10 cellular contexts compared by ENCODE assay signal in the genomic region with DNA sequence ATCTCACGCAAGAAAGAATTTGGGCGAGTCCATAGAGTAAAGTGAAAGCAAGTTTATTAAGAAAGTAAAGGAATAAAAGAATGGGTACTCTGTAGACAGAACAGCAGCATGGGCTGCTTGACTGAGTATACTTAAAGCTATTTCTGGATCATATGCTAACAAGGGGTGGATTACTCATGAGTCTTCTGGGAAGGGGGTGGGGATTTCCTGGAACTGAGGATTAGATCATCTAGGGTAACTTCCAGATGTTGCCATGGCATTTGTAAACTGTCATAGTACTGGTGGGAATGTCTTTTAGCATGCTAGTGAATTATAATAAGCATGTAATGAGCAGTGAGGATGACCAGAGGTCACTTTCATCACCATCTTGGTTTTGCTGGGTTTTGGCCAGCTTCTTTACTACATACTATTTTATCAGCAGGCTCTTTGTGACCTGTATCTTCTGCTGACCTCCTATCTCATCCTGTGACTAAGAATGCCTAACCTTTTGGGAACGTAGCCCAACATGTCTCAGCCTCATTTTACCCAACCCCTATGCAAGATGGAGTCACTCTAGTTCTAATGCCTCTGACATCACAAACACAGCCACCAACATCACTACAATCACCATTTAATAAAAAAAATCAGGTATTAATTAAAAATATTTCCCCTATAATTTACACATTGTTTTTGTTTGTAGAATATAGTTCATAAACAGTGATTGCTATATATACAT.
DNase-seq lines count a peak whose midpoint lies in the region; ATAC-seq and TF ChIP-seq lines count a peak whose summit lies in the region.
"Had no signal": no experiment of that assay in that cellular context is flagged by ENCODE, and none has a peak within 500 bp of the region (broad histone marks: within the 10 kb centered on the region; RNA-seq: fewer than 3 reads in every experiment).

No MANE protein-coding gene starts in this region.

- no peak for TF ChIP-seq RAD21 in SK-N-SH (IDR thresholded peaks at IDR 0.05; ENCODE audit: low read length)

- no peaks in the 10 kb centered on the region for H3K27me3 ChIP-seq in SK-N-SH (ENCODE audit: insufficient read depth)

- H3K27ac ChIP-seq in SK-N-SH (ENCODE audit: low read depth in 2 of 2, low read length in 1 of 2) = peak overlapping the region; percentile 1 to 96; a peak in 3 of 4 replicates
- H3K27ac ChIP-seq: 22Rv1 had no signal

- H3K79me2 ChIP-seq in SK-N-SH (ENCODE audit: insufficient read depth) = no peaks in the 10 kb centered on the region

- POLR2A ChIA-PET in SK-N-SH (lab: Yijun Ruan, JAX) = no interaction called here

- 11% methylated on average over 3 of the region's 3 CpGs for WGBS in SK-N-SH (ENCODE audit: low lambda C conversion rate)

- peak overlapping the region; percentile 28 to 45; a peak in 3 of 4 replicates for H3K4me3 ChIP-seq in SK-N-SH (ENCODE audit: low read depth in 2 of 2, low read length in 1 of 2)

- peak overlapping the region; percentile 96 for H2AFZ ChIP-seq in SK-N-SH (ENCODE audit: low read depth)

- ATAC-seq in GM21447 (IDR thresholded peaks at IDR 0.05; ENCODE audit: unreplicated experiment) = no peak

- H3K9ac ChIP-seq in SK-N-SH = peak overlapping the region; percentile 83

- no peaks in the 10 kb centered on the region for H3K9me2 ChIP-seq in SK-N-SH

- H4K20me1 ChIP-seq in SK-N-SH (ENCODE audit: insufficient read depth) = no peaks in the 10 kb centered on the region

- TF ChIP-seq EP300 in SK-N-SH (IDR thresholded peaks at IDR 0.05; ENCODE audit: borderline replicate concordance in 1 of 2, low read depth in 1 of 2, low read length in 1 of 2) = peak; percentile 50 to 84

- H3K9me3 ChIP-seq in SK-N-SH = no peaks in the 10 kb centered on the region

- 0 out of 4 replicates have a peak, but pooled peaks cover 0 to 3% of the 10 kb centered on the region in 2 experiments for H3K4me1 ChIP-seq in SK-N-SH (ENCODE audit: control insufficient read depth in 1 of 2, insufficient read depth in 2 of 2, low read depth in 1 of 2, low read length in 1 of 2)

- DNase-seq in DMS 273 (lab: John Stamatoyannopoulos, UW; ENCODE audit: unreplicated experiment) (peak; percentile 37), DMS 273 treated with DMSO at 0.1 percent for 48 hours (lab: John Stamatoyannopoulos, UW) (no peak), SK-N-SH (no peak), glomerular endothelial cell (ENCODE audit: extremely low read depth, low read depth, low spot score) (peak; percentile 76), GM20000 (ENCODE audit: low spot score) (no peak)
- peak; percentile 5 to 15 for DNase-seq in stimulated activated CD4-positive, alpha-beta T cell treated with anti-CD3 and anti-CD28 coated beads, Interleukin-2, amount 100 ng/mL, for 48 hours
- DNase-seq in activated CD8-positive, alpha-beta memory T cell treated with anti-CD3 and anti-CD28 coated beads, Interleukin-2, amount 50 U/mL, for 48 hours = no peak
- DNase-seq: NCI-H1436 had no signal

- CTCF ChIA-PET in SK-N-SH (lab: Yijun Ruan, JAX) = interaction anchor here (1.3 kb wide), 1 partner anchor 23 kb away, joined by 3 read pairs; no protein-coding TSS in a partner anchor

- no peaks in the 10 kb centered on the region for H3K36me3 ChIP-seq in SK-N-SH (replicated peaks in 1 of 2; ENCODE audit: control insufficient read depth in 1 of 2, insufficient read depth in 2 of 2, low read length in 1 of 2)

- H3K4me2 ChIP-seq in SK-N-SH = peak overlapping the region; percentile 79

- peaks cover 6% of the 10 kb centered on the region for H3F3A ChIP-seq in SK-N-SH (replicated peaks; ENCODE audit: insufficient read depth)

- no peak for TF ChIP-seq CTCF in SK-N-SH (IDR thresholded peaks at IDR 0.05)
- no peak for TF ChIP-seq CTCF in GM20000 (IDR thresholded peaks at IDR 0.05; ENCODE audit: extremely low read depth, missing control alignments)

TF ChIP-seq in SK-N-SH, 30 proteins besides CTCF, POLR2A, EP300 and RAD21:
- TF ChIP-seq JUND (IDR thresholded peaks at IDR 0.05) (peak; percentile 84), NFIC (IDR thresholded peaks at IDR 0.05; ENCODE audit: borderline replicate concordance) (peak; percentile 34; the same call in 1 of the 2 replicates), ELF1 (IDR thresholded peaks at IDR 0.05) (no peak), FOSL2 (IDR thresholded peaks at IDR 0.05; ENCODE audit: borderline replicate concordance, low read depth) (peak; percentile 81), POLR2AphosphoS5 (IDR thresholded peaks at IDR 0.05; ENCODE audit: low read depth, low read length) (peak; percentile 68), NRF1 (IDR thresholded peaks at IDR 0.05; ENCODE audit: low read depth, low read length) (no peak), TAF1 (IDR thresholded peaks at IDR 0.05; ENCODE audit: borderline replicate concordance, low read depth, low read length) (peak; percentile 42), SIN3A (IDR thresholded peaks at IDR 0.05; ENCODE audit: borderline replicate concordance, low read depth, low read length) (peak; percentile 56; the same call in 1 of the 2 replicates), FOXJ3 (CRISPR knock-in tag; IDR thresholded peaks at IDR 0.05) (no peak), FOXM1 (IDR thresholded peaks at IDR 0.05; ENCODE audit: low read depth) (no peak), MEF2A (IDR thresholded peaks at IDR 0.05; ENCODE audit: borderline replicate concordance, low read depth) (peak; percentile 98), RCOR1 (IDR thresholded peaks at IDR 0.05; ENCODE audit: low read length) (no peak), TCF12 (IDR thresholded peaks at IDR 0.05) (peak; percentile 85), RXRA (IDR thresholded peaks at IDR 0.05; ENCODE audit: borderline replicate concordance, low read depth) (peak; percentile 65; the same call in 1 of the 2 replicates)
- TF ChIP-seq, protein P1, sequence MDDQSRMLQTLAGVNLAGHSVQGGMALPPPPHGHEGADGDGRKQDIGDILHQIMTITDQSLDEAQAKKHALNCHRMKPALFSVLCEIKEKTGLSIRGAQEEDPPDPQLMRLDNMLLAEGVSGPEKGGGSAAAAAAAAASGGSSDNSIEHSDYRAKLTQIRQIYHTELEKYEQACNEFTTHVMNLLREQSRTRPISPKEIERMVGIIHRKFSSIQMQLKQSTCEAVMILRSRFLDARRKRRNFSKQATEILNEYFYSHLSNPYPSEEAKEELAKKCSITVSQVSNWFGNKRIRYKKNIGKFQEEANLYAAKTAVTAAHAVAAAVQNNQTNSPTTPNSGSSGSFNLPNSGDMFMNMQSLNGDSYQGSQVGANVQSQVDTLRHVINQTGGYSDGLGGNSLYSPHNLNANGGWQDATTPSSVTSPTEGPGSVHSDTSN (IDR thresholded peaks at IDR 0.05) = peak; percentile 52; the same call in 1 of the 2 replicates
- TF ChIP-seq, protein P2, sequence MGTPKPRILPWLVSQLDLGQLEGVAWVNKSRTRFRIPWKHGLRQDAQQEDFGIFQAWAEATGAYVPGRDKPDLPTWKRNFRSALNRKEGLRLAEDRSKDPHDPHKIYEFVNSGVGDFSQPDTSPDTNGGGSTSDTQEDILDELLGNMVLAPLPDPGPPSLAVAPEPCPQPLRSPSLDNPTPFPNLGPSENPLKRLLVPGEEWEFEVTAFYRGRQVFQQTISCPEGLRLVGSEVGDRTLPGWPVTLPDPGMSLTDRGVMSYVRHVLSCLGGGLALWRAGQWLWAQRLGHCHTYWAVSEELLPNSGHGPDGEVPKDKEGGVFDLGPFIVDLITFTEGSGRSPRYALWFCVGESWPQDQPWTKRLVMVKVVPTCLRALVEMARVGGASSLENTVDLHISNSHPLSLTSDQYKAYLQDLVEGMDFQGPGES (IDR thresholded peaks at IDR 0.05; ENCODE audit: low read depth, low read length) = no peak
- TF ChIP-seq, protein P3, sequence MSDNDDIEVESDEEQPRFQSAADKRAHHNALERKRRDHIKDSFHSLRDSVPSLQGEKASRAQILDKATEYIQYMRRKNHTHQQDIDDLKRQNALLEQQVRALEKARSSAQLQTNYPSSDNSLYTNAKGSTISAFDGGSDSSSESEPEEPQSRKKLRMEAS (IDR thresholded peaks at IDR 0.05; ENCODE audit: low read depth) = 0 out of 2 replicates have a peak, but pooled peaks have one; percentile 39

Comparison
In these comparisons a context has a peak if more than half of its experiments do, and no peak if none do; other contexts are left out.
1. DNase-seq: peak in DMS 273 (single experiment), glomerular endothelial cell (single experiment) and stimulated activated CD4-positive, alpha-beta T cell treated with anti-CD3 and anti-CD28 coated beads, Interleukin-2, amount 100 ng/mL, for 48 hours (2 of 2); none in DMS 273 treated with DMSO at 0.1 percent for 48 hours (single experiment), SK-N-SH (single experiment), activated CD8-positive, alpha-beta memory T cell treated with anti-CD3 and anti-CD28 coated beads, Interleukin-2, amount 50 U/mL, for 48 hours (single experiment) and GM20000 (single experiment).